9 cellular contexts compared by ENCODE assay signal in genomic region chr1:19644761-19645543, GRCh38. TPM values are rescaled to one million over a fixed set of nuclear protein-coding genes. Genes with fewer than 3 reads are reported as not detected.
DNase-seq lines count a peak whose midpoint lies in the region; ATAC-seq and TF ChIP-seq lines count a peak whose summit lies in the region.
"Had no signal": no experiment of that assay in that cellular context is flagged by ENCODE, and none has a peak within 500 bp of the region (broad histone marks: within the 10 kb centered on the region; RNA-seq: fewer than 3 reads in every experiment).

No MANE protein-coding gene starts in this region.

- peaks cover 27% of the 10 kb centered on the region for H3K4me1 Mint-ChIP-seq in endodermal cell

- no peak overlapping the region for H3K27ac ChIP-seq in endodermal cell (ENCODE audit: low read depth, low read length)
- H3K27ac ChIP-seq in muscle layer of colon (ENCODE audit: low read depth, low read length), result peak overlapping the region; percentile 95
- peak overlapping the region; percentile 62 to 82 (median 77) for H3K27ac ChIP-seq in thyroid gland

- DNase-seq in BE2C (no peak), endodermal cell (peak; percentile 80), thyroid gland (peak in 1 of 2 donors; percentile 45)
- DNase-seq in activated CD4-positive, alpha-beta T cell treated with anti-CD3 and anti-CD28 coated beads, Interleukin-2, amount 50 U/mL, for 4 hours, result peak; percentile 36 to 45

- H3K9ac ChIP-seq in endodermal cell (ENCODE audit: extremely low read depth, low read length, poor library complexity, severe bottlenecking) (peak overlapping the region; percentile 82), muscle layer of colon (ENCODE audit: low read length) (peak overlapping the region; percentile 94)

- intact Hi-C loops in thyroid gland (cut with DNase I), result loop anchor here (10.0 kb wide), 2 partner anchors 50 to 160 kb away; partner anchors contain the start of gene CAPZB

- peak overlapping the region; percentile 86 for H3K4me3 Mint-ChIP-seq in endodermal cell

- peaks cover 2% of the 10 kb centered on the region for H3K36me3 Mint-ChIP-seq in endodermal cell (ENCODE audit: low read depth)

- 3 to 4% methylated on average over 53 to 68 of the region's 68 CpGs for WGBS in endodermal cell (ENCODE audit: insufficient coverage in 1 of 2, insufficient read length in 1 of 2), 2 experiments
- 12 to 16% methylated on average over 27 to 49 of the region's 68 CpGs for WGBS in thyroid gland, 2 donors

- no peaks in the 10 kb centered on the region for H3K9me3 ChIP-seq in BE2C
- H3K9me3 ChIP-seq in endodermal cell (ENCODE audit: control insufficient read depth, low read length), result no peaks in the 10 kb centered on the region
- no peaks in the 10 kb centered on the region for H3K9me3 ChIP-seq in muscle layer of colon (ENCODE audit: low read length)
- no peaks in the 10 kb centered on the region for H3K9me3 ChIP-seq in thyroid gland

- H3K4me3 ChIP-seq in BE2C (ENCODE audit: low read depth, low read length) (peak overlapping the region; percentile 43), endodermal cell (ENCODE audit: low read length) (peak overlapping the region; percentile 86), muscle layer of colon (ENCODE audit: low read depth in 1 of 2, low read length in 2 of 2) (peak overlapping the region; percentile 87 to 89), thyroid gland (replicated peaks in 1 of 3) (peak overlapping the region in 2 of 3 donors; percentile 42 to 58)

- ATAC-seq in HG02884 (IDR thresholded peaks at IDR 0.05; ENCODE audit: unreplicated experiment), result peak; percentile 31
- no peak for ATAC-seq in HG02623 (IDR thresholded peaks at IDR 0.05; ENCODE audit: unreplicated experiment)
- ATAC-seq in HG03139 (IDR thresholded peaks at IDR 0.05; ENCODE audit: unreplicated experiment), result no peak

- H3K4me1 ChIP-seq in BE2C (no peaks in the 10 kb centered on the region), endodermal cell (ENCODE audit: control insufficient read depth, insufficient read depth, low read length) (peaks cover 11% of the 10 kb centered on the region), muscle layer of colon (ENCODE audit: insufficient read depth, low read length) (peaks cover 40% of the 10 kb centered on the region), thyroid gland (peaks cover 0 to 38% of the 10 kb centered on the region in 2 donors)

- no peaks in the 10 kb centered on the region for H3K9me3 Mint-ChIP-seq in endodermal cell

- H3K27ac Mint-ChIP-seq in endodermal cell, result peak overlapping the region; percentile 86

- H3K27me3 Mint-ChIP-seq in endodermal cell (ENCODE audit: insufficient read depth), result peaks cover 43% of the 10 kb centered on the region

- TF ChIP-seq POLR2A in thyroid gland (IDR thresholded peaks at IDR 0.05), result no peak

- TF ChIP-seq CTCF in BE2C (IDR thresholded peaks at IDR 0.05; ENCODE audit: low read depth, low read length), result no peak
- TF ChIP-seq CTCF in endodermal cell (conservative IDR thresholded peaks at IDR 0.05), result no peak
- TF ChIP-seq CTCF in thyroid gland (IDR thresholded peaks at IDR 0.05), result no peak

- H3K27me3 ChIP-seq in BE2C (0 out of 2 replicates have a peak, but pooled peaks cover 3% of the 10 kb centered on the region), endodermal cell (ENCODE audit: control insufficient read depth, insufficient read depth, low read length, poor library complexity, severe bottlenecking) (peaks cover 13% of the 10 kb centered on the region), muscle layer of colon (ENCODE audit: control insufficient read depth in 1 of 2, insufficient read depth in 2 of 2, low read length in 2 of 2) (no peaks in the 10 kb centered on the region), thyroid gland (no peaks in the 10 kb centered on the region)

- H3K36me3 ChIP-seq in BE2C, result no peaks in the 10 kb centered on the region
- H3K36me3 ChIP-seq in endodermal cell (ENCODE audit: control insufficient read depth, insufficient read depth, low read length), result no peaks in the 10 kb centered on the region
- H3K36me3 ChIP-seq in muscle layer of colon (ENCODE audit: insufficient read depth, low read length), result no peaks in the 10 kb centered on the region
- H3K36me3 ChIP-seq in thyroid gland, result no peaks in the 10 kb centered on the region

RNA-seq across cellular contexts. Expression of gene NBL1, which starts 0.8 kb away (rescaled TPM):
- polyA plus RNA-seq in BE2C (2012; ENCODE audit: insufficient read depth, insufficient read length, low read depth), result 8.0 TPM
- total RNA-seq in endodermal cell (10 to 100 TPM; 13.7 to 32.4 TPM), thyroid gland (10 to 100 TPM; 29.4 to 70.4 (median 43.6) TPM)
- polyA plus RNA-seq in endodermal cell (2013, experiment 1 of 2), result 17.1 TPM
- 17.1 TPM for polyA plus RNA-seq in endodermal cell (2013, experiment 2 of 2)

RNA-seq across cellular contexts. Expression of gene HTR6, which starts 19.7 kb away (rescaled TPM):
- not detected for polyA plus RNA-seq in BE2C (2012; ENCODE audit: insufficient read depth, insufficient read length, low read depth)
- total RNA-seq in endodermal cell, result under 1 TPM in 1 of 2 donors, not detected in 1; 0.31 TPM
- 0.18 TPM for polyA plus RNA-seq in endodermal cell (2013, experiment 1 of 2)
- polyA plus RNA-seq in endodermal cell (2013, experiment 2 of 2), result 0.12 TPM
- not detected for total RNA-seq in thyroid gland
- total RNA-seq: glomerular endothelial cell had no signal
